Comparison of ENCODE assay signal across 17 cellular contexts in the genomic region with DNA sequence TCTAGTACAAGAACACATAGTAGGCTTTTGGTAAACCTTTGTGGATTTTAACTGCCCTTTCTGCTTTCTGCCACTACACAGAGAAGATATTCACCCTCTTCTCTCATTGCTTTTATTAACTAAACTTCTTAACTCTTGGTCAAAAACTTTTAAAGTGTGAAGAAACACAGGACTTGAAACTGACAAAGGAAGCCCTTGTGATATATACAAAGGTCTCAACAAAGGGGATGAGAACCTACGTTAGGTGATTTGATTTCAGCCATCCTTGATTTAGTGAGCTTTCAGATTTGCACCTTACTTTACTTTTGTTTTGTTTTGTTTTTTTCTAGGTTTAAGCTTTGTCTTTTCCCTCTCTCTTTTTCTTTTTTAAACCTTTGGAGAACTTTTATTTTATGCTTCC.
DNase-seq lines count a peak whose midpoint lies in the region; ATAC-seq and TF ChIP-seq lines count a peak whose summit lies in the region.
"Had no signal": no experiment of that assay in that cellular context is flagged by ENCODE, and none has a peak within 500 bp of the region (broad histone marks: within the 10 kb centered on the region; RNA-seq: fewer than 3 reads in every experiment).

No MANE protein-coding gene starts in this region.

- no peak for TF ChIP-seq EP300 in SK-N-SH (IDR thresholded peaks at IDR 0.05; ENCODE audit: borderline replicate concordance in 1 of 2, low read depth in 1 of 2, low read length in 1 of 2)

- no peak for TF ChIP-seq RAD21 in SK-N-SH (IDR thresholded peaks at IDR 0.05; ENCODE audit: low read length)

- H3K27ac ChIP-seq in SK-N-SH (ENCODE audit: low read depth in 2 of 2, low read length in 1 of 2): no peak overlapping the region
- H3K27ac ChIP-seq in Panc1 (ENCODE audit: low read length): peak overlapping the region; percentile 15; the same call in 1 of the 2 replicates
- no peak overlapping the region for H3K27ac ChIP-seq in smooth muscle cell (ENCODE audit: low read depth)
- H3K27ac ChIP-seq in osteoblast (ENCODE audit: low read depth, low read length): no peak overlapping the region
- H3K27ac ChIP-seq: 22Rv1, BLaER1, C4-2B had no signal

- WGBS in SK-N-SH (ENCODE audit: low lambda C conversion rate): 71% methylated on average over 1 of the region's 1 CpG
- 73% methylated on average over 1 of the region's 1 CpG for WGBS in smooth muscle cell (ENCODE audit: low lambda C conversion rate)

- no peaks in the 10 kb centered on the region for H3K9me3 ChIP-seq in SK-N-SH
- H3K9me3 ChIP-seq in Panc1 (ENCODE audit: control insufficient read depth, insufficient read depth, low read depth, low read length): no peaks in the 10 kb centered on the region
- H3K9me3 ChIP-seq in smooth muscle cell (replicated peaks; ENCODE audit: low read depth): no peaks in the 10 kb centered on the region
- H3K9me3 ChIP-seq in osteoblast (ENCODE audit: low read depth, low read length): no peaks in the 10 kb centered on the region
- H3K9me3 ChIP-seq: BLaER1, Caco-2 had no signal

- POLR2A ChIA-PET in SK-N-SH (lab: Yijun Ruan, JAX) (no interaction called here), Panc1 (lab: Charles Lee) (no interaction called here)

- H2AFZ ChIP-seq in SK-N-SH (ENCODE audit: low read depth) (no peak overlapping the region), smooth muscle cell (ENCODE audit: low read depth) (peak overlapping the region; percentile 42), osteoblast (ENCODE audit: low read length) (no peak overlapping the region)

- H3K79me2 ChIP-seq in SK-N-SH (ENCODE audit: insufficient read depth): no peaks in the 10 kb centered on the region
- H3K79me2 ChIP-seq in smooth muscle cell (ENCODE audit: low read depth): no peaks in the 10 kb centered on the region
- H3K79me2 ChIP-seq in osteoblast (ENCODE audit: insufficient read depth, low read length): no peaks in the 10 kb centered on the region

- BruUV-seq in Panc1 (replicated peaks; lab: Mats Ljungman, UMichigan): no TSS peak

- peaks cover 0 to 2% of the 10 kb centered on the region in 2 experiments; a peak in 1 of 4 replicates for H3K4me1 ChIP-seq in SK-N-SH (ENCODE audit: control insufficient read depth in 1 of 2, insufficient read depth in 2 of 2, low read depth in 1 of 2, low read length in 1 of 2)
- peaks cover 3% of the 10 kb centered on the region; the same call in 1 of the 2 replicates for H3K4me1 ChIP-seq in Panc1 (ENCODE audit: control insufficient read depth, insufficient read depth, low read length)
- H3K4me1 ChIP-seq in smooth muscle cell (ENCODE audit: low read depth): no peaks in the 10 kb centered on the region
- no peaks in the 10 kb centered on the region for H3K4me1 ChIP-seq in osteoblast (ENCODE audit: insufficient read depth, low read length)
- H3K4me1 ChIP-seq: BLaER1 had no signal

- H3K9ac ChIP-seq in SK-N-SH (no peak overlapping the region), smooth muscle cell (ENCODE audit: low read depth) (no peak overlapping the region)
- H3K9ac ChIP-seq: BLaER1 had no signal

- intact Hi-C loops in Panc1 (cut with micrococcal nuclease; ENCODE audit: unreplicated experiment): loop anchor here (1.0 kb wide), 1 partner anchor 20 kb away; no protein-coding TSS in a partner anchor

- H3K4me3 ChIP-seq in SK-N-SH (ENCODE audit: low read depth in 2 of 2, low read length in 1 of 2) (no peak overlapping the region), Panc1 (ENCODE audit: low read depth in 2 of 2, low read length in 2 of 2) (no peak overlapping the region), smooth muscle cell (no peak overlapping the region), osteoblast (ENCODE audit: insufficient read depth, low read length) (no peak overlapping the region)
- H3K4me3 ChIP-seq: BLaER1 had no signal

- in situ Hi-C loops in Panc1 (cut with HindIII; ENCODE audit: low pct_unique_long_range_greater_than_20kb, low sequenced_read_pairs): no loop called here

- no peaks in the 10 kb centered on the region for H3K36me3 ChIP-seq in SK-N-SH (replicated peaks in 1 of 2; ENCODE audit: control insufficient read depth in 1 of 2, insufficient read depth in 2 of 2, low read length in 1 of 2)
- H3K36me3 ChIP-seq in Panc1 (ENCODE audit: control insufficient read depth, insufficient read depth, low read length): no peaks in the 10 kb centered on the region
- no peaks in the 10 kb centered on the region for H3K36me3 ChIP-seq in smooth muscle cell (ENCODE audit: low read depth)
- H3K36me3 ChIP-seq in osteoblast (ENCODE audit: insufficient read depth, low read length): no peaks in the 10 kb centered on the region
- H3K36me3 ChIP-seq: BLaER1 had no signal

- no peak for TF ChIP-seq CTCF in SK-N-SH (IDR thresholded peaks at IDR 0.05)
- no peak for TF ChIP-seq CTCF in Panc1 (IDR thresholded peaks at IDR 0.05)
- TF ChIP-seq CTCF in smooth muscle cell (IDR thresholded peaks at IDR 0.05; ENCODE audit: borderline replicate concordance, insufficient read depth, poor library complexity, severe bottlenecking): no peak
- no peak for TF ChIP-seq CTCF in osteoblast (IDR thresholded peaks at IDR 0.05; ENCODE audit: extremely low read depth, low read depth, low read length)

- H3K27me3 ChIP-seq in SK-N-SH (ENCODE audit: insufficient read depth) (no peaks in the 10 kb centered on the region; the same call in 1 of the 2 replicates), Panc1 (ENCODE audit: control insufficient read depth, insufficient read depth, low read length) (no peaks in the 10 kb centered on the region), smooth muscle cell (ENCODE audit: low read depth) (no peaks in the 10 kb centered on the region), osteoblast (ENCODE audit: insufficient read depth, low read length) (peaks cover 20% of the 10 kb centered on the region)
- H3K27me3 ChIP-seq: BLaER1 had no signal

- H4K20me1 ChIP-seq in SK-N-SH (ENCODE audit: insufficient read depth) (no peaks in the 10 kb centered on the region), smooth muscle cell (ENCODE audit: low read depth) (no peaks in the 10 kb centered on the region), osteoblast (ENCODE audit: insufficient read depth, low read length) (no peaks in the 10 kb centered on the region)
- H4K20me1 ChIP-seq: BLaER1 had no signal

- H3K4me2 ChIP-seq in SK-N-SH: no peak overlapping the region
- H3K4me2 ChIP-seq in smooth muscle cell: no peak overlapping the region
- H3K4me2 ChIP-seq in osteoblast (ENCODE audit: insufficient read depth, low read length): no peak overlapping the region
- H3K4me2 ChIP-seq: BLaER1 had no signal

- DNase-seq in SK-N-SH (no peak), Panc1 (ENCODE audit: low read depth, low spot score) (no peak), smooth muscle cell (lab: John Stamatoyannopoulos, UW; ENCODE audit: unreplicated experiment) (no peak), osteoblast (ENCODE audit: insufficient read length, low spot score, missing footprints) (no peak), SIG-M5 treated with dmso at 0.1 percent for 504 hours (lab: John Stamatoyannopoulos, UW; ENCODE audit: unreplicated experiment) (no peak), cerebellum (ENCODE audit: low spot score) (no peak)
- DNase-seq: Caco-2; CD4-positive, CD25-positive, alpha-beta regulatory T cell; CD8-positive, alpha-beta T cell; DMS153; DND-41; H7; HCEC 1CT had no signal

- H3F3A ChIP-seq in SK-N-SH (replicated peaks; ENCODE audit: insufficient read depth): no peaks in the 10 kb centered on the region
- H3F3A ChIP-seq in smooth muscle cell (ENCODE audit: low read depth): peaks cover 7% of the 10 kb centered on the region

- H3K9me2 ChIP-seq in SK-N-SH: no peaks in the 10 kb centered on the region

- ATAC-seq in SK-N-SH treated with all-trans-retinoic acid at 6 μM for 48 hours: no peak
- no peak for ATAC-seq in Panc1
- ATAC-seq: CD8-positive, alpha-beta T cell had no signal

- CTCF ChIA-PET in SK-N-SH (lab: Yijun Ruan, JAX): interaction anchor here (0.7 to 1.5 kb wide), 2 partner anchors 92 to 318 kb away, joined by 3 read pairs; no protein-coding TSS in a partner anchor
- CTCF ChIA-PET in Panc1 (lab: Charles Lee): no interaction called here

TF ChIP-seq in SK-N-SH treated with all-trans-retinoic acid at 6 μM for 48 hours, 23 proteins besides CTCF, POLR2A, EP300 and RAD21:
- TF ChIP-seq TCF4 (CRISPR knock-in tag; IDR thresholded peaks at IDR 0.05; ENCODE audit: borderline replicate concordance): no peak
- peak; percentile 73 for TF ChIP-seq ZNF70 (CRISPR knock-in tag; IDR thresholded peaks at IDR 0.05)

TF ChIP-seq in SK-N-SH, 30 proteins besides CTCF, POLR2A, EP300 and RAD21 (continues in another document):
- TF ChIP-seq TAF1 (IDR thresholded peaks at IDR 0.05; ENCODE audit: borderline replicate concordance, low read depth, low read length) (no peak), MXI1 (IDR thresholded peaks at IDR 0.05; ENCODE audit: low read depth, low read length) (no peak), JUND (IDR thresholded peaks at IDR 0.05) (no peak), EZH2phosphoT487 (IDR thresholded peaks at IDR 0.05; ENCODE audit: borderline replicate concordance, low read depth) (no peak), POLR2AphosphoS5 (IDR thresholded peaks at IDR 0.05; ENCODE audit: low read depth, low read length) (no peak), RXRA (IDR thresholded peaks at IDR 0.05; ENCODE audit: borderline replicate concordance, low read depth) (no peak), RCOR1 (IDR thresholded peaks at IDR 0.05; ENCODE audit: low read length) (no peak), TEAD4 (IDR thresholded peaks at IDR 0.05; ENCODE audit: borderline replicate concordance, insufficient read depth) (no peak), CHD2 (IDR thresholded peaks at IDR 0.05; ENCODE audit: low read length, partially characterized antibody) (no peak)
- TF ChIP-seq, protein P1, sequence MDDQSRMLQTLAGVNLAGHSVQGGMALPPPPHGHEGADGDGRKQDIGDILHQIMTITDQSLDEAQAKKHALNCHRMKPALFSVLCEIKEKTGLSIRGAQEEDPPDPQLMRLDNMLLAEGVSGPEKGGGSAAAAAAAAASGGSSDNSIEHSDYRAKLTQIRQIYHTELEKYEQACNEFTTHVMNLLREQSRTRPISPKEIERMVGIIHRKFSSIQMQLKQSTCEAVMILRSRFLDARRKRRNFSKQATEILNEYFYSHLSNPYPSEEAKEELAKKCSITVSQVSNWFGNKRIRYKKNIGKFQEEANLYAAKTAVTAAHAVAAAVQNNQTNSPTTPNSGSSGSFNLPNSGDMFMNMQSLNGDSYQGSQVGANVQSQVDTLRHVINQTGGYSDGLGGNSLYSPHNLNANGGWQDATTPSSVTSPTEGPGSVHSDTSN (IDR thresholded peaks at IDR 0.05): no peak
- TF ChIP-seq, protein P2, sequence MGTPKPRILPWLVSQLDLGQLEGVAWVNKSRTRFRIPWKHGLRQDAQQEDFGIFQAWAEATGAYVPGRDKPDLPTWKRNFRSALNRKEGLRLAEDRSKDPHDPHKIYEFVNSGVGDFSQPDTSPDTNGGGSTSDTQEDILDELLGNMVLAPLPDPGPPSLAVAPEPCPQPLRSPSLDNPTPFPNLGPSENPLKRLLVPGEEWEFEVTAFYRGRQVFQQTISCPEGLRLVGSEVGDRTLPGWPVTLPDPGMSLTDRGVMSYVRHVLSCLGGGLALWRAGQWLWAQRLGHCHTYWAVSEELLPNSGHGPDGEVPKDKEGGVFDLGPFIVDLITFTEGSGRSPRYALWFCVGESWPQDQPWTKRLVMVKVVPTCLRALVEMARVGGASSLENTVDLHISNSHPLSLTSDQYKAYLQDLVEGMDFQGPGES (IDR thresholded peaks at IDR 0.05; ENCODE audit: low read depth, low read length): no peak
